ENCODE assay signal across 8 cellular contexts in the genomic region with DNA sequence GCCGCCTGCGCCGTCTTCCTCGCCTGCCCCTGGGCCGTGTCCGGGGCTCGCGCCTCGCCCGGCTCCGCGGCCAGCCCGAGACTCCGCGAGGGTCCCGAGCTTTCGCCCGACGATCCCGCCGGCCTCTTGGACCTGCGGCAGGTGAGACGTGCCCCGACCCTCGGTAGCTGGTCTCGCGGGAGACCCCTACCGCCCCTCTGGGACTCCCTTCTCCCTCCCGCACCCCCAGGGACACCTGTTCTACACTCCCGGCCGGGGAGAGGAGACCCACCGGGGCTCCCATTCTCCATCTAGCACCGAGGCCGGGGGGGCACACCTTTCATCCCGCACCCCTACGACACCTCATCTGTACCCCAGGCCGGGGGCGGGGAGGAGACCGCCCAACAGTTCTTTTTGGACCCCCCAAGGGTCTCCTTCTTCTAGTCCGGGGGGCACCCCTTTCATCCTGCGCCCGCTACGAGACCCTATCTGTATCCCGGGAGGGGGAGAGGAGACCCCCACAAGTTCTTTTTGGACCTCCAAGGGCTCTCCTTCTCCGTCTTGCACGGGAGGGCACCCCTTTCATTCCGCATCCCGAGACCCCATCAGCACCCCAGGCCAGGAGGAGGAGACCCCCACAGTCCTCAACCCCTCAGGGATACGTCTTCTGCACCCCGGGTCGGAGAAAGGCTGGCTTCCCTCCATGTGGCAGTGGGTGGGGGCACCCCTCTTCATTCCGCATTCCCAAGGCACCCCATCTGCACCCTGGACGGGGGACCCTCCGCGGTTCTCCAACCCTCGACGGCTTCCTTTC. TPM values are rescaled to one million over a fixed set of nuclear protein-coding genes. Genes with fewer than 3 reads are reported as not detected.
A peak's percentile ranks its signal among the peaks of the same experiment; 100 is the strongest.
DNase-seq lines count a peak whose midpoint lies in the region; ATAC-seq and TF ChIP-seq lines count a peak whose summit lies in the region.

No MANE protein-coding gene starts in this region.

- WGBS in testis, 2 donors = 7 to 16% methylated on average over 29 of the region's 57 CpGs

- no peak for TF ChIP-seq CTCF in testis (IDR thresholded peaks at IDR 0.05)

- peaks cover 9% of the 10 kb centered on the region for H3K9me3 Mint-ChIP-seq in activated CD4-positive, alpha-beta T cell treated with anti-CD3 and anti-CD28 coated beads, Interleukin-2, amount 10 ng/mL, durations not matched to agents 7 days and 5 days
- peaks cover 0 to 6% of the 10 kb centered on the region in 2 donors for H3K9me3 Mint-ChIP-seq in activated naive CD4-positive, alpha-beta T cell treated with anti-CD3 and anti-CD28 coated beads, Interleukin-2, amount 50 U/mL, for 72 hours

- H3K4me3 Mint-ChIP-seq in activated CD4-positive, alpha-beta T cell treated with anti-CD3 and anti-CD28 coated beads, Interleukin-2, amount 10 ng/mL, durations not matched to agents 7 days and 5 days = peak overlapping the region; percentile 74

- no peaks in the 10 kb centered on the region for H3K9me3 ChIP-seq in testis

- H3K27ac ChIP-seq in layer of hippocampus (ENCODE audit: low read depth, low read length) (peak overlapping the region; percentile 73), testis (no peak overlapping the region)

- peaks cover 38% of the 10 kb centered on the region for H3K27me3 Mint-ChIP-seq in activated CD4-positive, alpha-beta T cell treated with anti-CD3 and anti-CD28 coated beads, Interleukin-2, amount 10 ng/mL, durations not matched to agents 7 days and 5 days

- no peaks in the 10 kb centered on the region for H3K36me3 ChIP-seq in testis (ENCODE audit: low read depth, missing control alignments)

- no peaks in the 10 kb centered on the region for H3K27me3 ChIP-seq in layer of hippocampus (ENCODE audit: control insufficient read depth, insufficient read depth, low read length)
- H3K27me3 ChIP-seq in testis = no peaks in the 10 kb centered on the region

- H3K4me1 Mint-ChIP-seq in activated CD4-positive, alpha-beta T cell treated with anti-CD3 and anti-CD28 coated beads, Interleukin-2, amount 10 ng/mL, durations not matched to agents 7 days and 5 days = peaks cover 46% of the 10 kb centered on the region

- intact Hi-C loops in testis (cut with DNase I; ENCODE audit: low total_unique reads) = no loop called here

- POLR2A ChIA-PET in activated CD4-positive, alpha-beta T cell treated with anti-CD3 and anti-CD28 coated beads, Interleukin-2, amount 10 ng/mL, durations not matched to agents 7 days and 5 days (lab: Charles Lee) = no interaction called here

- peak in 1 of 2 donors; percentile 38 for ATAC-seq in activated naive CD4-positive, alpha-beta T cell treated with anti-CD3 and anti-CD28 coated beads, Interleukin-2, amount 50 U/mL, for 72 hours
- ATAC-seq in HG03108 (IDR thresholded peaks at IDR 0.05; ENCODE audit: unreplicated experiment) = no peak

- H3K4me1 ChIP-seq in testis = peaks cover 9% of the 10 kb centered on the region

- H3K4me3 ChIP-seq in testis = peak overlapping the region; percentile 32 to 60

- peaks cover 8% of the 10 kb centered on the region for H3K36me3 Mint-ChIP-seq in activated CD4-positive, alpha-beta T cell treated with anti-CD3 and anti-CD28 coated beads, Interleukin-2, amount 10 ng/mL, durations not matched to agents 7 days and 5 days (ENCODE audit: low read depth)
- H3K36me3 Mint-ChIP-seq in activated naive CD4-positive, alpha-beta T cell treated with anti-CD3 and anti-CD28 coated beads, Interleukin-2, amount 50 U/mL, for 72 hours = peaks cover 0 to 6% of the 10 kb centered on the region in 2 donors

- CTCF ChIA-PET in activated CD4-positive, alpha-beta T cell treated with anti-CD3 and anti-CD28 coated beads, Interleukin-2, amount 10 ng/mL, durations not matched to agents 7 days and 5 days (lab: Charles Lee) = interaction anchor here (1.4 kb wide), 1 partner anchor 15 kb away, joined by 7 read pairs; no protein-coding TSS in a partner anchor

- no peak for TF ChIP-seq POLR2A in testis (IDR thresholded peaks at IDR 0.05)

- peak overlapping the region; percentile 69 for H3K27ac Mint-ChIP-seq in activated CD4-positive, alpha-beta T cell treated with anti-CD3 and anti-CD28 coated beads, Interleukin-2, amount 10 ng/mL, durations not matched to agents 7 days and 5 days
- H3K27ac Mint-ChIP-seq in activated naive CD4-positive, alpha-beta T cell treated with anti-CD3 and anti-CD28 coated beads, Interleukin-2, amount 50 U/mL, for 72 hours = peak overlapping the region; percentile 0 to 70

- no peak for DNase-seq in activated CD4-positive, alpha-beta T cell treated with anti-CD3 and anti-CD28 coated beads, Interleukin-2, amount 10 ng/mL, durations not matched to agents 7 days and 5 days
- no peak for DNase-seq in activated CD4-positive, alpha-beta T cell treated with anti-CD3 and anti-CD28 coated beads for 48 hours
- no peak for DNase-seq in activated naive CD4-positive, alpha-beta T cell treated with anti-CD3 and anti-CD28 coated beads, Interleukin-2, amount 50 U/mL, for 72 hours (ENCODE audit: low spot score in 2 of 2)
- DNase-seq in testis (no peak), NCI-H2171 treated with DMSO at 0.1 percent for 48 hours (lab: John Stamatoyannopoulos, UW) (no peak), HPDE6-E6E7 (ENCODE audit: extremely low spot score) (no peak)

RNA-seq across cellular contexts. Expression of a gene that starts 0.5 kb away (rescaled TPM):
- 1 to 10 TPM; 1.1 to 1.5 TPM for total RNA-seq in activated CD4-positive, alpha-beta T cell treated with anti-CD3 and anti-CD28 coated beads, Interleukin-2, amount 10 ng/mL, durations not matched to agents 7 days and 5 days
- 1 to 10 TPM in 1 of 2 donors, under 1 TPM in 1; 0.43 to 3.4 TPM for total RNA-seq in activated naive CD4-positive, alpha-beta T cell treated with anti-CD3 and anti-CD28 coated beads, Interleukin-2, amount 50 U/mL, for 72 hours
- 1 to 10 TPM; 5.7 to 8.4 TPM for total RNA-seq in testis
- 3.1 TPM for polyA plus RNA-seq in testis (ENCODE audit: insufficient read depth, low read depth, low replicate concordance)

RNA-seq across cellular contexts. Expression of a gene that starts 29.2 kb away (rescaled TPM):
- total RNA-seq in activated CD4-positive, alpha-beta T cell treated with anti-CD3 and anti-CD28 coated beads, Interleukin-2, amount 10 ng/mL, durations not matched to agents 7 days and 5 days = 1 to 10 TPM; 1.2 to 2.5 TPM
- 1 to 10 TPM; 2.6 to 9.4 TPM for total RNA-seq in activated naive CD4-positive, alpha-beta T cell treated with anti-CD3 and anti-CD28 coated beads, Interleukin-2, amount 50 U/mL, for 72 hours
- 100 to 1,000 TPM; 217 to 277 TPM for total RNA-seq in testis
- 205 TPM for polyA plus RNA-seq in testis (ENCODE audit: insufficient read depth, low read depth, low replicate concordance)

RNA-seq across cellular contexts. Expression of a gene that starts 49.8 kb away (rescaled TPM):
- 100 to 1,000 TPM in 1 of 2 experiments, 10 to 100 TPM in 1; 100.0 to 104 TPM for total RNA-seq in activated CD4-positive, alpha-beta T cell treated with anti-CD3 and anti-CD28 coated beads, Interleukin-2, amount 10 ng/mL, durations not matched to agents 7 days and 5 days
- total RNA-seq in activated naive CD4-positive, alpha-beta T cell treated with anti-CD3 and anti-CD28 coated beads, Interleukin-2, amount 50 U/mL, for 72 hours = 10 to 100 TPM; 70.8 to 84.4 TPM
- 1 to 10 TPM; 1.9 to 3.2 TPM for total RNA-seq in testis
- polyA plus RNA-seq in testis (ENCODE audit: insufficient read depth, low read depth, low replicate concordance) = 2.9 TPM

RNA-seq across cellular contexts. Expression of a gene that starts 59.6 kb away (rescaled TPM):
- 10 to 100 TPM; 12.6 to 12.9 TPM for total RNA-seq in activated CD4-positive, alpha-beta T cell treated with anti-CD3 and anti-CD28 coated beads, Interleukin-2, amount 10 ng/mL, durations not matched to agents 7 days and 5 days
- 1 to 10 TPM; 4.8 to 8.4 TPM for total RNA-seq in activated naive CD4-positive, alpha-beta T cell treated with anti-CD3 and anti-CD28 coated beads, Interleukin-2, amount 50 U/mL, for 72 hours
- 1 to 10 TPM in 1 of 2 donors, not detected in 1; 1.0 TPM for total RNA-seq in testis
- 0.63 TPM for polyA plus RNA-seq in testis (ENCODE audit: insufficient read depth, low read depth, low replicate concordance)

Comparison
In these comparisons a context has a peak if more than half of its experiments do, and no peak if none do; other contexts are left out.
1. RNA of a gene that starts 29.2 kb away (total RNA-seq): 217 to 277 TPM in testis; 2.6 to 9.4 TPM in activated naive CD4-positive, alpha-beta T cell treated with anti-CD3 and anti-CD28 coated beads, Interleukin-2, amount 50 U/mL, for 72 hours and 1.2 to 2.5 TPM in activated CD4-positive, alpha-beta T cell treated with anti-CD3 and anti-CD28 coated beads, Interleukin-2, amount 10 ng/mL, durations not matched to agents 7 days and 5 days; every median in the first group is over 10 times any median in the second.
2. RNA of a gene that starts 49.8 kb away (total RNA-seq): 100.0 to 104 TPM in activated CD4-positive, alpha-beta T cell treated with anti-CD3 and anti-CD28 coated beads, Interleukin-2, amount 10 ng/mL, durations not matched to agents 7 days and 5 days and 70.8 to 84.4 TPM in activated naive CD4-positive, alpha-beta T cell treated with anti-CD3 and anti-CD28 coated beads, Interleukin-2, amount 50 U/mL, for 72 hours; 1.9 to 3.2 TPM in testis; every median in the first group is over 10 times any median in the second.